9 cellular contexts compared by ENCODE assay signal in the genomic region with DNA sequence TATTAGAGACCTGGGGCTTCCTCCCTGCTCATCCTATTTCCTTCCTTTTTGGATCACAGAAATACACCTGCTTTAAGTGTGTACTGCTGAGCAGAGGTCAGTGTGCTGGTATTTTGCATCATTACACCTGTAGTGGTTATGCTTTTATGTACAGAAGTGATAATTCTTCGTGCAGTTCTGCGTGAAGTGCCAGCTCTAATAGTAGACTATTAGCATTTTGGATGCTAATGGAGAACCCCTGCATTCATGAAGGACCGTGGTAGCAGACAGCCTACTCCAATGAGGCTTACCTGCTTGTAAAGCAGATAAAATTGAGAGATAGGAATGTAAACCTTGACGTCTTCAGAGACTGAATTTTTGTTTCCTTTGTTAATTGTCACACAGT.
DNase-seq lines count a peak whose midpoint lies in the region; ATAC-seq and TF ChIP-seq lines count a peak whose summit lies in the region.
"Had no signal": no experiment of that assay in that cellular context is flagged by ENCODE, and none has a peak within 500 bp of the region (broad histone marks: within the 10 kb centered on the region; RNA-seq: fewer than 3 reads in every experiment).

No MANE protein-coding gene starts in this region.

- ATAC-seq in GM18498 (IDR thresholded peaks at IDR 0.05; ENCODE audit: unreplicated experiment): peak; percentile 0

- WGBS in GM23248 (ENCODE audit: low coverage in 1 of 2, low lambda C conversion rate in 2 of 2, missing lambda C conversion rate in 2 of 2), 2 experiments: 81 to 85% methylated on average over 4 of the region's 4 CpGs

- peak overlapping the region; percentile 40 for H3K27ac ChIP-seq in GM23248
- H3K27ac ChIP-seq in SU-DHL-6 (ENCODE audit: low read depth, low read length): peak overlapping the region; percentile 93
- peak overlapping the region; percentile 38 for H3K27ac ChIP-seq in osteoblast (ENCODE audit: low read depth, low read length)

- H3K79me2 ChIP-seq in GM23248 (ENCODE audit: insufficient read depth) (peaks cover 91% of the 10 kb centered on the region), SU-DHL-6 (ENCODE audit: insufficient read depth, low read length) (peaks cover 56% of the 10 kb centered on the region), osteoblast (ENCODE audit: insufficient read depth, low read length) (peaks cover 60% of the 10 kb centered on the region)

- H4K20me1 ChIP-seq in GM23248 (ENCODE audit: insufficient read depth): peaks cover 5% of the 10 kb centered on the region
- H4K20me1 ChIP-seq in SU-DHL-6 (ENCODE audit: low read depth, low read length): no peaks in the 10 kb centered on the region
- peaks cover 17% of the 10 kb centered on the region for H4K20me1 ChIP-seq in osteoblast (ENCODE audit: insufficient read depth, low read length)

- H3K4me2 ChIP-seq in GM23248 (ENCODE audit: unreplicated experiment): peak overlapping the region; percentile 78
- H3K4me2 ChIP-seq in SU-DHL-6 (ENCODE audit: low read depth, low read length, poor library complexity, severe bottlenecking): peak overlapping the region; percentile 88
- peak overlapping the region; percentile 76 for H3K4me2 ChIP-seq in osteoblast (ENCODE audit: insufficient read depth, low read length)

- DNase-seq in GM23248 (no peak), osteoblast (ENCODE audit: insufficient read length, low spot score, missing footprints) (no peak), mucosa of gallbladder (ENCODE audit: low spot score) (no peak), SHP77 (lab: John Stamatoyannopoulos, UW) (no peak), GM19240 (ENCODE audit: insufficient read length, low spot score) (no peak), NCI-H82 (lab: John Stamatoyannopoulos, UW) (no peak)

- H3K9me3 ChIP-seq in GM23248 (ENCODE audit: low read depth): no peaks in the 10 kb centered on the region
- no peaks in the 10 kb centered on the region for H3K9me3 ChIP-seq in SU-DHL-6 (ENCODE audit: insufficient read depth, low read length)
- H3K9me3 ChIP-seq in osteoblast (ENCODE audit: low read depth, low read length): no peaks in the 10 kb centered on the region
- H3K9me3 ChIP-seq: right atrium auricular region had no signal

- peaks cover 29% of the 10 kb centered on the region for H3F3A ChIP-seq in GM23248 (ENCODE audit: insufficient read depth)
- H3F3A ChIP-seq in SU-DHL-6 (ENCODE audit: insufficient read depth): peaks cover 57% of the 10 kb centered on the region

- H3K4me1 ChIP-seq in GM23248 (ENCODE audit: insufficient read depth) (peaks cover 14% of the 10 kb centered on the region), osteoblast (ENCODE audit: insufficient read depth, low read length) (peaks cover 19% of the 10 kb centered on the region)

- TF ChIP-seq CTCF in SU-DHL-6 (IDR thresholded peaks at IDR 0.05; ENCODE audit: insufficient read depth, low read length, poor library complexity, severe bottlenecking): no peak
- TF ChIP-seq CTCF in osteoblast (IDR thresholded peaks at IDR 0.05; ENCODE audit: extremely low read depth, low read depth, low read length): no peak

- peak overlapping the region; percentile 17; the same call in 1 of the 2 replicates for H3K9ac ChIP-seq in GM23248
- peak overlapping the region; percentile 71 for H3K9ac ChIP-seq in SU-DHL-6 (ENCODE audit: low read length)

- in situ Hi-C loops in GM23248 (cut with MboI): no loop called here

- H3K9me2 ChIP-seq in GM23248 (ENCODE audit: insufficient read depth) (no peaks in the 10 kb centered on the region), SU-DHL-6 (replicated peaks; ENCODE audit: insufficient read depth, low read length) (no peaks in the 10 kb centered on the region)

- H3K4me3 ChIP-seq in GM23248: peak overlapping the region; percentile 48
- peak overlapping the region; percentile 78 for H3K4me3 ChIP-seq in SU-DHL-6 (ENCODE audit: insufficient read depth, low read length, poor library complexity, severe bottlenecking)
- H3K4me3 ChIP-seq in osteoblast (ENCODE audit: insufficient read depth, low read length): no peak overlapping the region
- H3K4me3 ChIP-seq: right atrium auricular region had no signal

- H3K36me3 ChIP-seq in GM23248 (ENCODE audit: low read depth): no peaks in the 10 kb centered on the region
- no peaks in the 10 kb centered on the region for H3K36me3 ChIP-seq in SU-DHL-6 (ENCODE audit: low read length)
- H3K36me3 ChIP-seq in osteoblast (ENCODE audit: insufficient read depth, low read length): no peaks in the 10 kb centered on the region
- H3K36me3 ChIP-seq: right atrium auricular region had no signal

- H3K27me3 ChIP-seq in GM23248 (replicated peaks; ENCODE audit: insufficient read depth) (no peaks in the 10 kb centered on the region), SU-DHL-6 (ENCODE audit: low read length) (no peaks in the 10 kb centered on the region), osteoblast (ENCODE audit: insufficient read depth, low read length) (no peaks in the 10 kb centered on the region)
- H3K27me3 ChIP-seq: right atrium auricular region had no signal

- no peak overlapping the region for H2AFZ ChIP-seq in GM23248
- no peak overlapping the region for H2AFZ ChIP-seq in SU-DHL-6 (ENCODE audit: low read depth, low read length, severe bottlenecking)
- H2AFZ ChIP-seq in osteoblast (ENCODE audit: low read length): no peak overlapping the region

Comparison
In these comparisons a context has a peak if more than half of its experiments do, and no peak if none do; other contexts are left out.
1. H3K27ac ChIP-seq: peak in every context shown above with its lines; median percentile 93 in SU-DHL-6; 40 in GM23248; 38 in osteoblast.